ENCODE assay signal across 22 cellular contexts in genomic region chr4:135050086-135050717, GRCh38.
DNase-seq lines count a peak whose midpoint lies in the region; TF ChIP-seq lines count a peak whose summit lies in the region.
"Had no signal": no experiment of that assay in that cellular context is flagged by ENCODE, and none has a peak within 500 bp of the region (broad histone marks: within the 10 kb centered on the region; RNA-seq: fewer than 3 reads in every experiment).

No MANE protein-coding gene starts in this region.

- H3K9ac ChIP-seq in neural progenitor cell (no peak overlapping the region), smooth muscle cell (ENCODE audit: low read depth) (no peak overlapping the region)

- H3K4me1 ChIP-seq in neural progenitor cell: no peaks in the 10 kb centered on the region
- no peaks in the 10 kb centered on the region for H3K4me1 ChIP-seq in smooth muscle cell (ENCODE audit: low read depth)
- H3K4me1 ChIP-seq: ascending aorta, Caco-2, lower lobe of right lung had no signal

- no peaks in the 10 kb centered on the region for H3K36me3 ChIP-seq in brain microvascular endothelial cell (replicated peaks)
- no peaks in the 10 kb centered on the region for H3K36me3 ChIP-seq in neural progenitor cell
- H3K36me3 ChIP-seq in smooth muscle cell (ENCODE audit: low read depth): no peaks in the 10 kb centered on the region
- H3K36me3 ChIP-seq: ascending aorta, lower lobe of right lung had no signal

- no peak overlapping the region for H3K4me3 Mint-ChIP-seq in neural progenitor cell
- H3K4me3 Mint-ChIP-seq: activated CD4-positive, alpha-beta T cell treated with anti-CD3 and anti-CD28 coated beads for 36 hours; stimulated activated naive CD8-positive, alpha-beta T cell treated with anti-CD3 and anti-CD28 coated beads, Interleukin-15, amount 100 ng/mL, for 72 hours; type B pancreatic cell had no signal

- peaks cover 3% of the 10 kb centered on the region for H3K27me3 Mint-ChIP-seq in neural progenitor cell (ENCODE audit: insufficient read depth, low read depth)
- H3K27me3 Mint-ChIP-seq: activated CD4-positive, alpha-beta T cell treated with anti-CD3 and anti-CD28 coated beads for 36 hours; stimulated activated naive CD8-positive, alpha-beta T cell treated with anti-CD3 and anti-CD28 coated beads, Interleukin-15, amount 100 ng/mL, for 72 hours; type B pancreatic cell had no signal

- no peaks in the 10 kb centered on the region for H4K20me1 ChIP-seq in neural progenitor cell (ENCODE audit: low read depth)
- H4K20me1 ChIP-seq in smooth muscle cell (ENCODE audit: low read depth): no peaks in the 10 kb centered on the region

- no peaks in the 10 kb centered on the region for H3K36me3 Mint-ChIP-seq in neural progenitor cell
- H3K36me3 Mint-ChIP-seq: type B pancreatic cell had no signal

- H3K9me3 Mint-ChIP-seq in neural progenitor cell: no peaks in the 10 kb centered on the region
- H3K9me3 Mint-ChIP-seq: type B pancreatic cell had no signal

- H3K4me3 ChIP-seq in brain microvascular endothelial cell (ENCODE audit: low read depth, low read length): no peak overlapping the region
- H3K4me3 ChIP-seq in neural progenitor cell: no peak overlapping the region
- H3K4me3 ChIP-seq in smooth muscle cell: no peak overlapping the region
- H3K4me3 ChIP-seq: ascending aorta, lower lobe of right lung had no signal

- in situ Hi-C loops in brain microvascular endothelial cell (cut with HindIII; ENCODE audit: low pct_ligation_motif_present, low sequenced_read_pairs): no loop called here

- H3K27me3 ChIP-seq in brain microvascular endothelial cell (replicated peaks) (no peaks in the 10 kb centered on the region), neural progenitor cell (no peaks in the 10 kb centered on the region), smooth muscle cell (ENCODE audit: low read depth) (no peaks in the 10 kb centered on the region)
- H3K27me3 ChIP-seq: ascending aorta had no signal

- TF ChIP-seq CTCF in brain microvascular endothelial cell (IDR thresholded peaks at IDR 0.05; ENCODE audit: low read depth, low read length, missing control alignments) (no peak), neural progenitor cell (IDR thresholded peaks at IDR 0.05) (no peak), smooth muscle cell (IDR thresholded peaks at IDR 0.05; ENCODE audit: borderline replicate concordance, insufficient read depth, poor library complexity, severe bottlenecking) (no peak)

- H3K4me2 ChIP-seq in neural progenitor cell (no peak overlapping the region), smooth muscle cell (no peak overlapping the region)

- H3K27ac ChIP-seq in brain microvascular endothelial cell (no peak overlapping the region), neural progenitor cell (no peak overlapping the region), smooth muscle cell (ENCODE audit: low read depth) (no peak overlapping the region)
- H3K27ac ChIP-seq: 22Rv1, ascending aorta, HL-60, lower lobe of right lung had no signal

- H3K4me1 Mint-ChIP-seq in neural progenitor cell: no peaks in the 10 kb centered on the region
- H3K4me1 Mint-ChIP-seq: activated CD4-positive, alpha-beta T cell treated with anti-CD3 and anti-CD28 coated beads for 36 hours; stimulated activated naive CD8-positive, alpha-beta T cell treated with anti-CD3 and anti-CD28 coated beads, Interleukin-15, amount 100 ng/mL, for 72 hours had no signal

- 80% methylated on average over 7 of the region's 7 CpGs for WGBS in smooth muscle cell (ENCODE audit: low lambda C conversion rate)

- H3K9me3 ChIP-seq in neural progenitor cell (ENCODE audit: low read depth) (no peaks in the 10 kb centered on the region), smooth muscle cell (replicated peaks; ENCODE audit: low read depth) (no peaks in the 10 kb centered on the region)
- H3K9me3 ChIP-seq: ascending aorta, Caco-2, lower lobe of right lung had no signal

- DNase-seq in DMS 273 (lab: John Stamatoyannopoulos, UW; ENCODE audit: unreplicated experiment): peak; percentile 3
- no peak for DNase-seq in DMS 273 treated with DMSO at 0.1 percent for 48 hours (lab: John Stamatoyannopoulos, UW)
- DNase-seq in NCI-H460 (ENCODE audit: extremely low read depth, low read depth): peak; percentile 22
- peak; percentile 24 for DNase-seq in brain microvascular endothelial cell
- DNase-seq in neural progenitor cell (ENCODE audit: low spot score): no peak
- DNase-seq in KG1 (lab: John Stamatoyannopoulos, UW): no peak
- no peak for DNase-seq in iPS-NIHi7 (ENCODE audit: extremely low spot score)
- DNase-seq in smooth muscle cell (lab: John Stamatoyannopoulos, UW; ENCODE audit: unreplicated experiment): no peak
- DNase-seq: activated CD4-positive, alpha-beta T cell treated with anti-CD3 and anti-CD28 coated beads for 36 hours; activated naive CD4-positive, alpha-beta T cell treated with anti-CD3 and anti-CD28 coated beads, Interleukin-2, amount 50 U/mL, for 16 hours; Caco-2; IMR-90; islet precursor cell; lower lobe of right lung; NCI-H187; small intestine; stimulated activated CD4-positive, alpha-beta T cell treated with anti-CD3 and anti-CD28 coated beads, Interleukin-4, amount 100 ng/mL, for 24 hours; stimulated activated naive CD8-positive, alpha-beta T cell treated with anti-CD3 and anti-CD28 coated beads, Interleukin-15, amount 100 ng/mL, for 72 hours had no signal

- H3K79me2 ChIP-seq in neural progenitor cell (ENCODE audit: low read depth): no peaks in the 10 kb centered on the region
- no peaks in the 10 kb centered on the region for H3K79me2 ChIP-seq in smooth muscle cell (ENCODE audit: low read depth)

- H3F3A ChIP-seq in neural progenitor cell (ENCODE audit: low read depth) (no peaks in the 10 kb centered on the region), smooth muscle cell (ENCODE audit: low read depth) (no peaks in the 10 kb centered on the region)

- no peak overlapping the region for H3K27ac Mint-ChIP-seq in neural progenitor cell
- H3K27ac Mint-ChIP-seq: activated CD4-positive, alpha-beta T cell treated with anti-CD3 and anti-CD28 coated beads for 36 hours; stimulated activated naive CD8-positive, alpha-beta T cell treated with anti-CD3 and anti-CD28 coated beads, Interleukin-15, amount 100 ng/mL, for 72 hours; type B pancreatic cell had no signal

- peak overlapping the region; percentile 45 for H2AFZ ChIP-seq in neural progenitor cell (replicated peaks)
- H2AFZ ChIP-seq in smooth muscle cell (ENCODE audit: low read depth): no peak overlapping the region

Comparison
In these comparisons a context has a peak if more than half of its experiments do, and no peak if none do; other contexts are left out.
1. DNase-seq: peak in DMS 273 (single experiment), NCI-H460 (single experiment) and brain microvascular endothelial cell (single experiment); none in DMS 273 treated with DMSO at 0.1 percent for 48 hours (single experiment), neural progenitor cell (single experiment), KG1 (single experiment), iPS-NIHi7 (single experiment) and smooth muscle cell (single experiment).